In the genomic region with DNA sequence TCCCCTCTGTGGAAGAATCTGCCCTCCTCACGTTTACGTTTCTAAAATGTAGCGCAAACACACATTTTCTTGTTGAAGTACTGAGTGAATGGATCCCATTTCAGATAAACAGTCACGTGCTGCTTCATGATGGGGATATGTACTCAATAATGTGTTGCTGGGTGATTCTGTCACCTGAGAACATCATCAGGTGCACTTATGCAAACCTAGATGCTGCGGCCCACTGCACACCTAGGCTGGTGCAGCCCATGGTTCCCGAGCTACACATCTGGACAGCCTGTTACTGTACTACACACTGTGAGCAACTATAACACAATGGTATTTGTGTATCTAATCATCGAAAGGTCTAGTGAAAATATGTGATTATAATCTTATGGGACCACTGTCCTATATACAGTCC, we compare ENCODE assay signal across 19 cellular contexts. TPM values are rescaled to one million over a fixed set of nuclear protein-coding genes. Genes with fewer than 3 reads are reported as not detected.
DNase-seq lines count a peak whose midpoint lies in the region; ATAC-seq, FAIRE-seq and TF ChIP-seq lines count a peak whose summit lies in the region.
"Had no signal": no experiment of that assay in that cellular context is flagged by ENCODE, and none has a peak within 500 bp of the region (broad histone marks: within the 10 kb centered on the region; RNA-seq: fewer than 3 reads in every experiment).

No MANE protein-coding gene starts in this region.

- WGBS in HepG2 (ENCODE audit: low lambda C conversion rate), result 94% methylated on average over 7 of the region's 7 CpGs
- 88% methylated on average over 4 of the region's 7 CpGs for WGBS in right lobe of liver (ENCODE audit: insufficient coverage, low coverage, low lambda C conversion rate, missing lambda C conversion rate)

- H3K4me1 ChIP-seq in HepG2 (ENCODE audit: insufficient read depth, low read length) (peaks cover 44% of the 10 kb centered on the region), right lobe of liver (peaks cover 0 to 6% (median 0%) of the 10 kb centered on the region in 4 donors), neutrophil (ENCODE audit: control insufficient read depth in 1 of 2, insufficient read depth in 1 of 2, low read depth in 1 of 2, low read length in 1 of 2) (no peaks in the 10 kb centered on the region)

- H4K20me1 ChIP-seq in HepG2 (ENCODE audit: insufficient read depth, low read length), result no peaks in the 10 kb centered on the region

- DNase-seq in HepG2 (ENCODE audit: low spot score) (no peak), right lobe of liver (no peak), activated B cell treated with CpG ODN at 0.5 μM for 24 hours (no peak), NCI-H82 (lab: John Stamatoyannopoulos, UW) (no peak), COR-L47 (lab: John Stamatoyannopoulos, UW) (no peak)
- no peak for DNase-seq in stimulated activated naive B cell treated with anti-CD40 and anti-IgM and Interleukin-4, amounts not matched to agents 10 μg/mL and 1 μg/mL and 100 μg/mL, for 72 hours
- DNase-seq: C1 segment of cervical spinal cord; CD4-positive, CD25-positive, alpha-beta regulatory T cell; CD8-positive, alpha-beta memory T cell; DMS153; DMS79; GDM1; H9 had no signal

- TF ChIP-seq RAD21 in HepG2 (CRISPR knock-in tag; IDR thresholded peaks at IDR 0.05), result no peak

- intact Hi-C loops in HepG2 (cut with micrococcal nuclease; ENCODE audit: unreplicated experiment), result no loop called here
- intact Hi-C loops in right lobe of liver (cut with DNase I), result no loop called here
- intact Hi-C loops in activated B cell treated with CpG ODN at 0.5 μM for 24 hours (cut with micrococcal nuclease), result loop anchor here (10.0 kb wide), 1 partner anchor 62 kb away; no protein-coding TSS in a partner anchor

- ATAC-seq in HepG2, result no peak
- ATAC-seq in right lobe of liver, result no peak
- ATAC-seq in activated B cell treated with CpG ODN at 0.5 μM for 24 hours (ENCODE audit: low read depth), result no peak
- no peak for ATAC-seq in stimulated activated naive B cell treated with anti-CD40 and anti-IgM and Interleukin-4, amounts not matched to agents 10 μg/mL and 1 μg/mL and 100 μg/mL, for 72 hours (replicated peaks)
- ATAC-seq in GM19397 (IDR thresholded peaks at IDR 0.05; ENCODE audit: unreplicated experiment), result no peak

- TF ChIP-seq CTCF in HepG2 (CRISPR knock-in tag; IDR thresholded peaks at IDR 0.05) (no peak), right lobe of liver (IDR thresholded peaks at IDR 0.05) (no peak), activated B cell treated with CpG ODN at 0.5 μM for 24 hours (IDR thresholded peaks at IDR 0.05) (no peak), neutrophil (IDR thresholded peaks at IDR 0.05) (no peak)

- no peak overlapping the region for H3K4me2 ChIP-seq in HepG2 (ENCODE audit: low read depth, low read length)

- no peak for FAIRE-seq in HepG2 (lab: Jason Lieb, UNC)
- FAIRE-seq: GM12892, GM18507, H1 had no signal

- H3K4me3 ChIP-seq in HepG2 (replicated peaks in 1 of 3; ENCODE audit: insufficient read depth in 1 of 3, low read depth in 2 of 3, low read length in 3 of 3), result no peak overlapping the region
- no peak overlapping the region for H3K4me3 ChIP-seq in right lobe of liver
- no peak overlapping the region for H3K4me3 ChIP-seq in neutrophil (ENCODE audit: low read depth in 1 of 2, low read length in 1 of 2)

- in situ Hi-C loops in HepG2 (cut with HindIII; ENCODE audit: extremely low pct_ligation_motif_present, low pct_unique_long_range_greater_than_20kb), result no loop called here

- H3K9ac ChIP-seq in HepG2 (ENCODE audit: insufficient read depth, low read depth, low read length), result no peak overlapping the region

- H3K4me1 Mint-ChIP-seq in activated B cell treated with CpG ODN at 0.5 μM for 24 hours, result peaks cover 4% of the 10 kb centered on the region
- H3K4me1 Mint-ChIP-seq in stimulated activated naive B cell treated with anti-CD40 and anti-IgM and Interleukin-4, amounts not matched to agents 10 μg/mL and 1 μg/mL and 100 μg/mL, for 72 hours, result peaks cover 0 to 4% of the 10 kb centered on the region in 2 donors
- H3K4me1 Mint-ChIP-seq: CD8-positive, alpha-beta memory T cell; H9 had no signal

- H3K27ac ChIP-seq in HepG2 (ENCODE audit: extremely low read length, insufficient read depth, low read length), result peak overlapping the region; percentile 69
- H3K27ac ChIP-seq in right lobe of liver, result no peak overlapping the region
- peak overlapping the region; percentile 0 for H3K27ac ChIP-seq in neutrophil

- no peaks in the 10 kb centered on the region for H3K27me3 Mint-ChIP-seq in activated B cell treated with CpG ODN at 0.5 μM for 24 hours
- no peaks in the 10 kb centered on the region for H3K27me3 Mint-ChIP-seq in stimulated activated naive B cell treated with anti-CD40 and anti-IgM and Interleukin-4, amounts not matched to agents 10 μg/mL and 1 μg/mL and 100 μg/mL, for 72 hours
- H3K27me3 Mint-ChIP-seq: B cell; CD4-positive, CD25-positive, alpha-beta regulatory T cell; CD8-positive, alpha-beta memory T cell had no signal

- TF ChIP-seq POLR2A in HepG2 (IDR thresholded peaks at IDR 0.05; ENCODE audit: insufficient read depth in 1 of 2, low read depth in 2 of 2, low read length in 2 of 2) (no peak), right lobe of liver (IDR thresholded peaks at IDR 0.05) (no peak)

- no peak overlapping the region for H3K4me3 Mint-ChIP-seq in activated B cell treated with CpG ODN at 0.5 μM for 24 hours
- H3K4me3 Mint-ChIP-seq in stimulated activated naive B cell treated with anti-CD40 and anti-IgM and Interleukin-4, amounts not matched to agents 10 μg/mL and 1 μg/mL and 100 μg/mL, for 72 hours, result no peak overlapping the region
- H3K4me3 Mint-ChIP-seq: B cell; CD4-positive, CD25-positive, alpha-beta regulatory T cell; CD8-positive, alpha-beta memory T cell; H9 had no signal

- no peaks in the 10 kb centered on the region for H3K27me3 ChIP-seq in HepG2 (ENCODE audit: control insufficient read depth in 1 of 2, insufficient read depth in 2 of 2, low read length in 2 of 2)
- no peaks in the 10 kb centered on the region for H3K27me3 ChIP-seq in right lobe of liver
- no peaks in the 10 kb centered on the region for H3K27me3 ChIP-seq in neutrophil

- H3K9me3 ChIP-seq in HepG2 (ENCODE audit: low read length) (no peaks in the 10 kb centered on the region), right lobe of liver (no peaks in the 10 kb centered on the region), neutrophil (no peaks in the 10 kb centered on the region)

- CTCF ChIA-PET in HepG2 (lab: Yijun Ruan, JAX; ENCODE audit: low intra/inter-chr PET ratio, low total read pairs) (no interaction called here), activated B cell treated with CpG ODN at 0.5 μM for 24 hours (lab: Charles Lee) (no interaction called here)

- BruUV-seq in HepG2 (replicated peaks; lab: Mats Ljungman, UMichigan), result no TSS peak

- no peak for TF ChIP-seq EP300 in HepG2 (IDR thresholded peaks at IDR 0.05; ENCODE audit: low read depth in 2 of 2, low read length in 2 of 2)
- TF ChIP-seq EP300 in HepG2 (CRISPR knock-in tag; IDR thresholded peaks at IDR 0.05; ENCODE audit: borderline replicate concordance), result no peak

- peaks cover 36 to 73% of the 10 kb centered on the region in 2 experiments for H3K36me3 ChIP-seq in HepG2 (replicated peaks in 1 of 2; ENCODE audit: control insufficient read depth in 1 of 2, insufficient read depth in 2 of 2, low read length in 2 of 2)
- H3K36me3 ChIP-seq in right lobe of liver, result peaks cover 0 to 90% (median 42%) of the 10 kb centered on the region in 4 donors
- H3K36me3 ChIP-seq in neutrophil, result peaks cover 100% of the 10 kb centered on the region

- H3K79me2 ChIP-seq in HepG2 (ENCODE audit: insufficient read depth, low read length), result no peaks in the 10 kb centered on the region

- H3K27ac Mint-ChIP-seq in activated B cell treated with CpG ODN at 0.5 μM for 24 hours, result peak overlapping the region; percentile 46
- H3K27ac Mint-ChIP-seq in stimulated activated naive B cell treated with anti-CD40 and anti-IgM and Interleukin-4, amounts not matched to agents 10 μg/mL and 1 μg/mL and 100 μg/mL, for 72 hours, result peak overlapping the region; percentile 51
- H3K27ac Mint-ChIP-seq: B cell; CD4-positive, CD25-positive, alpha-beta regulatory T cell; H9 had no signal

- POLR2A ChIA-PET in HepG2 (lab: Yijun Ruan, JAX) (interaction anchor here (3.0 kb wide), 1 partner anchor 25 kb away, joined by 23 read pairs; a partner anchor contains a TSS), activated B cell treated with CpG ODN at 0.5 μM for 24 hours (lab: Charles Lee) (no interaction called here)

- H3K36me3 Mint-ChIP-seq in activated B cell treated with CpG ODN at 0.5 μM for 24 hours (ENCODE audit: low read depth), result peaks cover 88% of the 10 kb centered on the region
- peaks cover 39 to 67% of the 10 kb centered on the region in 2 donors for H3K36me3 Mint-ChIP-seq in stimulated activated naive B cell treated with anti-CD40 and anti-IgM and Interleukin-4, amounts not matched to agents 10 μg/mL and 1 μg/mL and 100 μg/mL, for 72 hours

- no peaks in the 10 kb centered on the region for H3K9me3 Mint-ChIP-seq in activated B cell treated with CpG ODN at 0.5 μM for 24 hours
- no peaks in the 10 kb centered on the region for H3K9me3 Mint-ChIP-seq in stimulated activated naive B cell treated with anti-CD40 and anti-IgM and Interleukin-4, amounts not matched to agents 10 μg/mL and 1 μg/mL and 100 μg/mL, for 72 hours
- H3K9me3 Mint-ChIP-seq: CD4-positive, CD25-positive, alpha-beta regulatory T cell; CD8-positive, alpha-beta memory T cell; H9 had no signal

- no peak overlapping the region for H2AFZ ChIP-seq in HepG2 (ENCODE audit: low read length)

RNA-seq across cellular contexts. Expression of a gene that starts 26.5 kb away (rescaled TPM):
- total RNA-seq in HepG2 (2016; rRNA removed; fragmentation: Illumina TruSeq; extraction: Trizol) (8.7 and 12.6 TPM in 2 replicates), right lobe of liver (10 to 100 TPM; 17.2 to 44.2 (median 31.2) TPM), activated B cell treated with CpG ODN at 0.5 μM for 24 hours (160 and 186 TPM in 2 replicates)
- total RNA-seq in HepG2 (2016; cell fraction: cytosol; rRNA removed; fragmentation: Illumina TruSeq; extraction: Trizol; ENCODE audit: low read depth), result 4.7 and 4.9 TPM in 2 replicates
- 9.0 and 11.2 TPM in 2 replicates for total RNA-seq in HepG2 (2016; cell fraction: insoluble cytoplasmic fraction; rRNA removed; fragmentation: Illumina TruSeq; extraction: Trizol)
- total RNA-seq in HepG2 (2016; cell fraction: membrane; rRNA removed; fragmentation: Illumina TruSeq; extraction: Trizol), result 5.9 and 7.4 TPM in 2 replicates
- total RNA-seq in HepG2 (2016; cell fraction: nucleus; rRNA removed; fragmentation: Illumina TruSeq; extraction: Trizol), result 15.1 and 17.8 TPM in 2 replicates
- 19.3 and 20.7 TPM in 2 replicates for polyA plus RNA-seq in HepG2 (2011; rRNA removed)
- 8.5 and 11.8 TPM in 2 replicates for polyA plus RNA-seq in HepG2 (2011; cell fraction: cytosol; rRNA removed)
- 53.5 and 61.6 TPM in 2 replicates for polyA plus RNA-seq in HepG2 (2011; cell fraction: nucleus; rRNA removed)
- polyA plus RNA-seq in HepG2 (2012), result 29.8 and 37.5 TPM in 2 replicates
- polyA plus RNA-seq in HepG2 (2016; cell fraction: cytosol; fragmentation: Illumina TruSeq; extraction: Trizol; ENCODE audit: low read depth), result 0.89 and 1.4 TPM in 2 replicates
- polyA plus RNA-seq in HepG2 (2016; cell fraction: insoluble cytoplasmic fraction; fragmentation: Illumina TruSeq; extraction: Trizol; ENCODE audit: low read depth), result 13.1 and 15.0 TPM in 2 replicates
- 3.1 and 3.3 TPM in 2 replicates for polyA plus RNA-seq in HepG2 (2016; cell fraction: membrane; fragmentation: Illumina TruSeq; extraction: Trizol; ENCODE audit: low read depth)
- 23.8 and 27.5 TPM in 2 replicates for polyA plus RNA-seq in HepG2 (2016; cell fraction: nucleus; fragmentation: Illumina TruSeq; extraction: Trizol; ENCODE audit: insufficient read depth, low read depth)
- 27.6 and 72.5 TPM in 2 replicates for polyA minus RNA-seq in HepG2 (2011; rRNA and poly(A)+ RNA removed; ENCODE audit: low replicate concordance)
- polyA minus RNA-seq in HepG2 (2011; cell fraction: cytosol; rRNA and poly(A)+ RNA removed), result 18.2 and 19.5 TPM in 2 replicates
- polyA minus RNA-seq in HepG2 (2011; cell fraction: nucleus; rRNA and poly(A)+ RNA removed), result 76.6 and 109 TPM in 2 replicates

RNA-seq across cellular contexts. Expression of a gene that starts 33.6 kb away (rescaled TPM):
- total RNA-seq in HepG2 (2016; rRNA removed; fragmentation: Illumina TruSeq; extraction: Trizol), result 72.5 and 79.2 TPM in 2 replicates
- 47.5 and 49.3 TPM in 2 replicates for total RNA-seq in HepG2 (2016; cell fraction: cytosol; rRNA removed; fragmentation: Illumina TruSeq; extraction: Trizol; ENCODE audit: low read depth)
- total RNA-seq in HepG2 (2016; cell fraction: insoluble cytoplasmic fraction; rRNA removed; fragmentation: Illumina TruSeq; extraction: Trizol), result 69.0 and 72.8 TPM in 2 replicates
- total RNA-seq in HepG2 (2016; cell fraction: membrane; rRNA removed; fragmentation: Illumina TruSeq; extraction: Trizol), result 108 and 112 TPM in 2 replicates
- total RNA-seq in HepG2 (2016; cell fraction: nucleus; rRNA removed; fragmentation: Illumina TruSeq; extraction: Trizol), result 36.9 and 40.9 TPM in 2 replicates
- polyA plus RNA-seq in HepG2 (2011; rRNA removed), result 40.9 and 42.0 TPM in 2 replicates
- 55.5 and 55.6 TPM in 2 replicates for polyA plus RNA-seq in HepG2 (2011; cell fraction: cytosol; rRNA removed)
- polyA plus RNA-seq in HepG2 (2011; cell fraction: nucleus; rRNA removed), result 40.4 and 42.4 TPM in 2 replicates
- 51.9 and 69.8 TPM in 2 replicates for polyA plus RNA-seq in HepG2 (2012)
- 33.1 and 37.3 TPM in 2 replicates for polyA plus RNA-seq in HepG2 (2016; cell fraction: cytosol; fragmentation: Illumina TruSeq; extraction: Trizol; ENCODE audit: low read depth)
- polyA plus RNA-seq in HepG2 (2016; cell fraction: insoluble cytoplasmic fraction; fragmentation: Illumina TruSeq; extraction: Trizol; ENCODE audit: low read depth), result 63.0 and 67.7 TPM in 2 replicates
- 61.4 and 61.5 TPM in 2 replicates for polyA plus RNA-seq in HepG2 (2016; cell fraction: membrane; fragmentation: Illumina TruSeq; extraction: Trizol; ENCODE audit: low read depth)
- polyA plus RNA-seq in HepG2 (2016; cell fraction: nucleus; fragmentation: Illumina TruSeq; extraction: Trizol; ENCODE audit: insufficient read depth, low read depth), result 37.9 and 47.5 TPM in 2 replicates
- polyA minus RNA-seq in HepG2 (2011; rRNA and poly(A)+ RNA removed; ENCODE audit: low replicate concordance), result 26.4 and 52.5 TPM in 2 replicates
- 59.4 and 68.5 TPM in 2 replicates for polyA minus RNA-seq in HepG2 (2011; cell fraction: cytosol; rRNA and poly(A)+ RNA removed)
- 57.7 and 67.5 TPM in 2 replicates for polyA minus RNA-seq in HepG2 (2011; cell fraction: nucleus; rRNA and poly(A)+ RNA removed)
- 10 to 100 TPM in 1 of 6 experiments, 1 to 10 TPM in 5; 3.6 to 10.2 (median 6.9) TPM for total RNA-seq in right lobe of liver
- 140 and 163 TPM in 2 replicates for total RNA-seq in activated B cell treated with CpG ODN at 0.5 μM for 24 hours

Comparison
In these comparisons a context has a peak if more than half of its experiments do, and no peak if none do; other contexts are left out.
1. H3K27ac ChIP-seq: peak in HepG2 (single experiment) and neutrophil (single experiment); none in right lobe of liver (0 of 3).